17 cellular contexts compared by ENCODE assay signal in the genomic region with DNA sequence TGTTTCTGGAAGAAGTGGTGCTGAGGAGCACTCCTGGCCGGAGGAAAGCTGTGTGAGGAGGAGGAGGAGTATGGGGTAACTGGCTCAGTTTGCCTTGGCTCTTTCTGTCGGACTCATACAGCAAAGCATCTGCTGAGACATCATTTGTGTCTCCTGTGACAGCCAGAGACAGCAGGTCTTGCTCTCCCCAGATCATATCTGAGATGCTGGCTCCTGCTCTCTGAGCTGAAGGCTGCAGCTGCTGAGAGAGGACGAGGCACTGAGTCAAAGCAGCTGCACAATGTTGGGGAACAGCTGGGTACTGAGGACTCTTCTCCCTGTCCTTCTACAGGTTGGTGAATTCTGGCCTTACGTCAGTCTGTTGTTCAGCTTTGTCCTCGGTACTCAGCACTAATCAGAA. TPM values are rescaled to one million over a fixed set of nuclear protein-coding genes. Genes with fewer than 3 reads are reported as not detected.
DNase-seq lines count a peak whose midpoint lies in the region; ATAC-seq and TF ChIP-seq lines count a peak whose summit lies in the region.
"Had no signal": no experiment of that assay in that cellular context is flagged by ENCODE, and none has a peak within 500 bp of the region (broad histone marks: within the 10 kb centered on the region; RNA-seq: fewer than 3 reads in every experiment).

No MANE protein-coding gene starts in this region.

- no peaks in the 10 kb centered on the region for H3K36me3 Mint-ChIP-seq in osteocyte (ENCODE audit: unreplicated experiment)
- H3K36me3 Mint-ChIP-seq in activated CD4-positive, alpha-beta T cell treated with anti-CD3 and anti-CD28 coated beads for 36 hours (ENCODE audit: low read depth) = peaks cover 29% of the 10 kb centered on the region
- H3K36me3 Mint-ChIP-seq in activated T-helper 2 cell treated with anti-CD3 and anti-CD28 coated beads, Interferon-gamma antibody, Interleukin-2, Interleukin-4, amounts not matched to agents 10 μg/mL and 5 μg/mL and 100 μg/mL, durations not matched to agents 14 hours and 24 hours and 36 hours (ENCODE audit: low read depth) = no peaks in the 10 kb centered on the region

- DNase-seq in BE2C = peak; percentile 33
- DNase-seq in SJCRH30 = peak; percentile 19 to 24
- DNase-seq in left kidney (ENCODE audit: low read depth, low spot score) = peak; percentile 12
- peak; percentile 64 for DNase-seq in osteocyte (ENCODE audit: extremely low spot score, unreplicated experiment)
- no peak for DNase-seq in activated CD4-positive, alpha-beta T cell treated with anti-CD3 and anti-CD28 coated beads for 36 hours
- DNase-seq in LoVo (ENCODE audit: low spot score) = no peak
- DNase-seq in activated T-helper 2 cell treated with anti-CD3 and anti-CD28 coated beads, Interferon-gamma antibody, Interleukin-2, Interleukin-4, amounts not matched to agents 10 μg/mL and 5 μg/mL and 100 μg/mL, durations not matched to agents 14 hours and 24 hours and 36 hours (ENCODE audit: low spot score) = no peak
- DNase-seq: CD4-positive, CD25-positive, alpha-beta regulatory T cell; DMS53; GF-D8 had no signal

- H3K27me3 ChIP-seq in BE2C (no peaks in the 10 kb centered on the region; the same call in 1 of the 2 replicates), SJCRH30 (no peaks in the 10 kb centered on the region)
- H3K27me3 ChIP-seq: BLaER1 had no signal

- no peaks in the 10 kb centered on the region for H3K9me3 Mint-ChIP-seq in osteocyte (ENCODE audit: unreplicated experiment)
- H3K9me3 Mint-ChIP-seq in activated CD4-positive, alpha-beta T cell treated with anti-CD3 and anti-CD28 coated beads for 36 hours (ENCODE audit: low read depth) = no peaks in the 10 kb centered on the region
- no peaks in the 10 kb centered on the region for H3K9me3 Mint-ChIP-seq in activated T-helper 2 cell treated with anti-CD3 and anti-CD28 coated beads, Interferon-gamma antibody, Interleukin-2, Interleukin-4, amounts not matched to agents 10 μg/mL and 5 μg/mL and 100 μg/mL, durations not matched to agents 14 hours and 24 hours and 36 hours

- no peaks in the 10 kb centered on the region for H3K27me3 Mint-ChIP-seq in osteocyte (ENCODE audit: unreplicated experiment)
- no peaks in the 10 kb centered on the region for H3K27me3 Mint-ChIP-seq in activated CD4-positive, alpha-beta T cell treated with anti-CD3 and anti-CD28 coated beads for 36 hours
- no peaks in the 10 kb centered on the region for H3K27me3 Mint-ChIP-seq in activated T-helper 2 cell treated with anti-CD3 and anti-CD28 coated beads, Interferon-gamma antibody, Interleukin-2, Interleukin-4, amounts not matched to agents 10 μg/mL and 5 μg/mL and 100 μg/mL, durations not matched to agents 14 hours and 24 hours and 36 hours (ENCODE audit: low read depth)

- CTCF ChIA-PET in activated CD4-positive, alpha-beta T cell treated with anti-CD3 and anti-CD28 coated beads for 36 hours (lab: Charles Lee) = interaction anchor here (0.9 kb wide), 1 partner anchor 19 kb away, joined by 3 read pairs; no protein-coding TSS in a partner anchor

- no peak for TF ChIP-seq CTCF in BE2C (IDR thresholded peaks at IDR 0.05; ENCODE audit: low read depth, low read length)
- TF ChIP-seq CTCF in osteocyte (IDR thresholded peaks at IDR 0.05) = no peak

- no peak for ATAC-seq in activated CD4-positive, alpha-beta T cell treated with anti-CD3 and anti-CD28 coated beads for 36 hours
- ATAC-seq in HG02678 (IDR thresholded peaks at IDR 0.05; ENCODE audit: unreplicated experiment) = no peak

- H3K4me3 ChIP-seq in BE2C (ENCODE audit: low read depth, low read length) (no peak overlapping the region), SJCRH30 (no peak overlapping the region)
- H3K4me3 ChIP-seq: BLaER1, HAP-1 had no signal

- H3K4me3 Mint-ChIP-seq in osteocyte (ENCODE audit: unreplicated experiment) = no peak overlapping the region
- H3K4me3 Mint-ChIP-seq in activated CD4-positive, alpha-beta T cell treated with anti-CD3 and anti-CD28 coated beads for 36 hours = no peak overlapping the region
- H3K4me3 Mint-ChIP-seq in activated T-helper 2 cell treated with anti-CD3 and anti-CD28 coated beads, Interferon-gamma antibody, Interleukin-2, Interleukin-4, amounts not matched to agents 10 μg/mL and 5 μg/mL and 100 μg/mL, durations not matched to agents 14 hours and 24 hours and 36 hours (ENCODE audit: low read depth) = no peak overlapping the region
- H3K4me3 Mint-ChIP-seq: CD4-positive, CD25-positive, alpha-beta regulatory T cell had no signal

- H3K27ac ChIP-seq in SJCRH30 = no peak overlapping the region
- H3K27ac ChIP-seq: 22Rv1, BLaER1, HL-60 had no signal

- H3K9me3 ChIP-seq in BE2C (no peaks in the 10 kb centered on the region), SJCRH30 (replicated peaks) (no peaks in the 10 kb centered on the region)
- H3K9me3 ChIP-seq: BLaER1, HAP-1 had no signal

- H3K4me1 Mint-ChIP-seq in osteocyte (ENCODE audit: unreplicated experiment) = peaks cover 5% of the 10 kb centered on the region
- peaks cover 2% of the 10 kb centered on the region for H3K4me1 Mint-ChIP-seq in activated CD4-positive, alpha-beta T cell treated with anti-CD3 and anti-CD28 coated beads for 36 hours
- peaks cover 1% of the 10 kb centered on the region for H3K4me1 Mint-ChIP-seq in activated T-helper 2 cell treated with anti-CD3 and anti-CD28 coated beads, Interferon-gamma antibody, Interleukin-2, Interleukin-4, amounts not matched to agents 10 μg/mL and 5 μg/mL and 100 μg/mL, durations not matched to agents 14 hours and 24 hours and 36 hours (ENCODE audit: low read depth)
- H3K4me1 Mint-ChIP-seq: CD4-positive, CD25-positive, alpha-beta regulatory T cell had no signal

- H3K36me3 ChIP-seq in BE2C (no peaks in the 10 kb centered on the region), SJCRH30 (no peaks in the 10 kb centered on the region)
- H3K36me3 ChIP-seq: HAP-1 had no signal

- H3K27ac Mint-ChIP-seq in osteocyte (ENCODE audit: unreplicated experiment) = no peak overlapping the region
- no peak overlapping the region for H3K27ac Mint-ChIP-seq in activated CD4-positive, alpha-beta T cell treated with anti-CD3 and anti-CD28 coated beads for 36 hours
- no peak overlapping the region for H3K27ac Mint-ChIP-seq in activated T-helper 2 cell treated with anti-CD3 and anti-CD28 coated beads, Interferon-gamma antibody, Interleukin-2, Interleukin-4, amounts not matched to agents 10 μg/mL and 5 μg/mL and 100 μg/mL, durations not matched to agents 14 hours and 24 hours and 36 hours

- POLR2A ChIA-PET in activated CD4-positive, alpha-beta T cell treated with anti-CD3 and anti-CD28 coated beads for 36 hours (lab: Charles Lee) = no interaction called here

- H3K4me1 ChIP-seq in BE2C (no peaks in the 10 kb centered on the region), SJCRH30 (no peaks in the 10 kb centered on the region)
- H3K4me1 ChIP-seq: BLaER1, HAP-1 had no signal

- intact Hi-C loops in activated CD4-positive, alpha-beta T cell treated with anti-CD3 and anti-CD28 coated beads for 36 hours (cut with DNase I, micrococcal nuclease) = no loop called here
- intact Hi-C loops in activated T-helper 2 cell treated with anti-CD3 and anti-CD28 coated beads, Interferon-gamma antibody, Interleukin-2, Interleukin-4, amounts not matched to agents 10 μg/mL and 5 μg/mL and 100 μg/mL, durations not matched to agents 14 hours and 24 hours and 36 hours (cut with micrococcal nuclease) = no loop called here

RNA-seq across cellular contexts. Expression of a gene that starts 14.3 kb away (rescaled TPM):
- not detected for polyA plus RNA-seq in BE2C (2012; ENCODE audit: insufficient read depth, insufficient read length, low read depth)
- total RNA-seq in SJCRH30 (2014; rRNA removed; shearing (Covaris generic)) = not detected in 2 replicates
- not detected in 2 replicates for total RNA-seq in osteocyte
- total RNA-seq in activated CD4-positive, alpha-beta T cell treated with anti-CD3 and anti-CD28 coated beads for 36 hours = not detected
- not detected in 2 replicates for total RNA-seq in activated T-helper 2 cell treated with anti-CD3 and anti-CD28 coated beads, Interferon-gamma antibody, Interleukin-2, Interleukin-4, amounts not matched to agents 10 μg/mL and 5 μg/mL and 100 μg/mL, durations not matched to agents 14 hours and 24 hours and 36 hours
- total RNA-seq: A673; CD4-positive, CD25-positive, alpha-beta regulatory T cell; H1 had no signal
- polyA plus RNA-seq: CD4-positive, CD25-positive, alpha-beta regulatory T cell; H1 had no signal

RNA-seq across cellular contexts. Expression of a gene that starts 27.7 kb away (rescaled TPM):
- polyA plus RNA-seq in BE2C (2012; ENCODE audit: insufficient read depth, insufficient read length, low read depth) = not detected
- 0.05 and 0.36 TPM in 2 replicates for total RNA-seq in SJCRH30 (2014; rRNA removed; shearing (Covaris generic))
- 0.16 and 0.44 TPM in 2 replicates for total RNA-seq in osteocyte
- 1 to 10 TPM; 1.0 to 1.5 TPM for total RNA-seq in activated CD4-positive, alpha-beta T cell treated with anti-CD3 and anti-CD28 coated beads for 36 hours
- 0.09 and 0.30 TPM in 2 replicates for total RNA-seq in activated T-helper 2 cell treated with anti-CD3 and anti-CD28 coated beads, Interferon-gamma antibody, Interleukin-2, Interleukin-4, amounts not matched to agents 10 μg/mL and 5 μg/mL and 100 μg/mL, durations not matched to agents 14 hours and 24 hours and 36 hours
- total RNA-seq: A673 had no signal

Comparison
In these comparisons a context has a peak if more than half of its experiments do, and no peak if none do; other contexts are left out.
1. DNase-seq: peak in BE2C (single experiment), SJCRH30 (2 of 2), left kidney (single experiment) and osteocyte (single experiment); none in activated CD4-positive, alpha-beta T cell treated with anti-CD3 and anti-CD28 coated beads for 36 hours (single experiment), LoVo (single experiment) and activated T-helper 2 cell treated with anti-CD3 and anti-CD28 coated beads, Interferon-gamma antibody, Interleukin-2, Interleukin-4, amounts not matched to agents 10 μg/mL and 5 μg/mL and 100 μg/mL, durations not matched to agents 14 hours and 24 hours and 36 hours (single experiment).